16 cellular contexts compared by ENCODE assay signal in genomic region chr3:4996223-4996765, GRCh38. TPM values are rescaled to one million over a fixed set of nuclear protein-coding genes. Genes with fewer than 3 reads are reported as not detected.
DNase-seq lines count a peak whose midpoint lies in the region; ATAC-seq and TF ChIP-seq lines count a peak whose summit lies in the region.
"Had no signal": no experiment of that assay in that cellular context is flagged by ENCODE, and none has a peak within 500 bp of the region (broad histone marks: within the 10 kb centered on the region; RNA-seq: fewer than 3 reads in every experiment).

No MANE protein-coding gene starts in this region.

- H4K12ac ChIP-seq in trophoblast cell (ENCODE audit: low read depth, low read length), result peak overlapping the region; percentile 31

- WGBS in GM23248 (ENCODE audit: low coverage in 1 of 2, low lambda C conversion rate in 2 of 2, missing lambda C conversion rate in 2 of 2), 2 experiments, result 97 to 99% methylated on average over 8 of the region's 8 CpGs
- no CpG with 5 or more reads among the region's 8 CpGs for WGBS in trophoblast cell (ENCODE audit: extremely low coverage, insufficient coverage, insufficient read length)
- 86 to 94% methylated on average over 8 of the region's 8 CpGs for WGBS in lower leg skin, 2 donors

- no peak for TF ChIP-seq CTCF in RWPE1 (conservative IDR thresholded peaks at IDR 0.05; ENCODE audit: low read depth)
- no peak for TF ChIP-seq CTCF in lower leg skin (IDR thresholded peaks at IDR 0.05)

- CTCF ChIA-PET in RWPE1 (lab: Yijun Ruan, JAX), result no interaction called here

- H3K36me3 Mint-ChIP-seq in dendritic cell treated with granulocyte-macrophage colony-stimulating factor and Interleukin-4, amounts not matched to agents 40 ng/mL and 50 ng/mL, for 4 days (ENCODE audit: low read depth), result no peaks in the 10 kb centered on the region
- H3K36me3 Mint-ChIP-seq: naive thymus-derived CD8-positive, alpha-beta T cell had no signal

- H3K4me1 ChIP-seq in GM23248 (ENCODE audit: insufficient read depth) (peaks cover 33% of the 10 kb centered on the region), trophoblast cell (ENCODE audit: control insufficient read depth in 1 of 2, insufficient read depth in 2 of 2, low read length in 2 of 2) (peaks cover 24 to 31% of the 10 kb centered on the region in 2 experiments)
- H3K4me1 ChIP-seq: BE2C had no signal

- H4K91ac ChIP-seq in trophoblast cell (ENCODE audit: low read depth, low read length), result peak overlapping the region; percentile 98

- H3K79me2 ChIP-seq in GM23248 (ENCODE audit: insufficient read depth), result no peaks in the 10 kb centered on the region
- H3K79me2 ChIP-seq in trophoblast cell (ENCODE audit: control insufficient read depth, insufficient read depth, low read length, poor library complexity), result peaks cover 4% of the 10 kb centered on the region

- H3K9me3 Mint-ChIP-seq in dendritic cell treated with granulocyte-macrophage colony-stimulating factor and Interleukin-4, amounts not matched to agents 40 ng/mL and 50 ng/mL, for 4 days, result no peaks in the 10 kb centered on the region
- H3K9me3 Mint-ChIP-seq: naive thymus-derived CD8-positive, alpha-beta T cell; T-helper 2 cell treated with Interferon-gamma antibody and Interleukin-4, amounts not matched to agents 5 μg/mL and 100 μg/mL, for 36 hours had no signal

- H3K4ac ChIP-seq in trophoblast cell (ENCODE audit: low read depth, low read length), result peak overlapping the region; percentile 39

- H4K8ac ChIP-seq in trophoblast cell (ENCODE audit: low read depth, low read length), result peak overlapping the region; percentile 17

- H3K36me3 ChIP-seq in GM23248 (ENCODE audit: low read depth) (no peaks in the 10 kb centered on the region), trophoblast cell (ENCODE audit: control insufficient read depth in 1 of 2, insufficient read depth in 2 of 2, low read length in 2 of 2) (no peaks in the 10 kb centered on the region)
- H3K36me3 ChIP-seq: BE2C, left lung had no signal

- peak overlapping the region; percentile 100 for H2BK120ac ChIP-seq in trophoblast cell (ENCODE audit: insufficient read depth, low read length, poor library complexity)

- intact Hi-C loops in dendritic cell treated with granulocyte-macrophage colony-stimulating factor and Interleukin-4, amounts not matched to agents 40 ng/mL and 50 ng/mL, for 4 days (cut with micrococcal nuclease), result no loop called here
- intact Hi-C loops in lower leg skin (cut with DNase I; ENCODE audit: low total_unique reads), result no loop called here

- H3F3A ChIP-seq in GM23248 (ENCODE audit: insufficient read depth), result peaks cover 26% of the 10 kb centered on the region

- no peaks in the 10 kb centered on the region for H3K27me3 Mint-ChIP-seq in dendritic cell treated with granulocyte-macrophage colony-stimulating factor and Interleukin-4, amounts not matched to agents 40 ng/mL and 50 ng/mL, for 4 days
- H3K27me3 Mint-ChIP-seq: naive thymus-derived CD8-positive, alpha-beta T cell had no signal

- H3K9me2 ChIP-seq in GM23248 (ENCODE audit: insufficient read depth), result no peaks in the 10 kb centered on the region

- POLR2A ChIA-PET in RWPE1 (lab: Yijun Ruan, JAX; ENCODE audit: low non-redundant PET), result no interaction called here

- H3K9me3 ChIP-seq in GM23248 (ENCODE audit: low read depth) (no peaks in the 10 kb centered on the region), trophoblast cell (ENCODE audit: insufficient read depth, low read depth, low read length) (no peaks in the 10 kb centered on the region)
- H3K9me3 ChIP-seq: BE2C, left lung had no signal

- H3K79me1 ChIP-seq in trophoblast cell (ENCODE audit: low read length), result peaks cover 39% of the 10 kb centered on the region

- H3K27me3 ChIP-seq in GM23248 (replicated peaks; ENCODE audit: insufficient read depth) (no peaks in the 10 kb centered on the region), trophoblast cell (ENCODE audit: insufficient read depth, low read length) (no peaks in the 10 kb centered on the region)
- H3K27me3 ChIP-seq: BE2C, left lung had no signal

- H2BK5ac ChIP-seq in trophoblast cell (ENCODE audit: low read depth, low read length, poor library complexity), result peak overlapping the region; percentile 0

- DNase-seq in GM23248, result no peak
- no peak for DNase-seq in RWPE1 (ENCODE audit: low spot score)
- peak; percentile 45 to 58 for DNase-seq in trophoblast cell
- DNase-seq in GM03348 (ENCODE audit: low spot score), result no peak
- no peak for DNase-seq in lower leg skin (ENCODE audit: low spot score in 2 of 2)
- DNase-seq: activated CD4-positive, alpha-beta T cell treated with anti-CD3 and anti-CD28 coated beads, Interleukin-2, amount 50 U/mL, for 1 hour; aorta; BE2C; left lung; naive thymus-derived CD8-positive, alpha-beta T cell; NCI-H2081 treated with DMSO at 0.1 percent for 48 hours; NCI-H748 treated with DMSO at 0.1 percent for 48 hours; stimulated activated CD4-positive, alpha-beta T cell treated with anti-CD3 and anti-CD28 coated beads, Interleukin-2, amount 100 ng/mL, for 48 hours had no signal

- peak overlapping the region; percentile 100 for H3K27ac ChIP-seq in GM23248
- peak overlapping the region; percentile 26; the same call in 1 of the 2 replicates for H3K27ac ChIP-seq in RWPE1
- H3K27ac ChIP-seq in trophoblast cell (ENCODE audit: low read depth, low read length), result peak overlapping the region; percentile 73
- H3K27ac ChIP-seq: left lung had no signal

- H3K4me2 ChIP-seq in GM23248 (ENCODE audit: unreplicated experiment) (peak overlapping the region; percentile 34), trophoblast cell (ENCODE audit: low read length) (no peak overlapping the region)

- H3K9ac ChIP-seq in GM23248 (peak overlapping the region; percentile 92), trophoblast cell (ENCODE audit: low read length) (no peak overlapping the region)

- in situ Hi-C loops in GM23248 (cut with MboI), result no loop called here

- no peak for TF ChIP-seq POLR2A in lower leg skin (IDR thresholded peaks at IDR 0.05)

- H3K18ac ChIP-seq in trophoblast cell (ENCODE audit: low read length), result no peak overlapping the region

- no peak overlapping the region for H3K4me3 ChIP-seq in GM23248
- H3K4me3 ChIP-seq in trophoblast cell (ENCODE audit: low read depth, low read length), result no peak overlapping the region
- no peak overlapping the region for H3K4me3 ChIP-seq in lower leg skin (ENCODE audit: low read depth, poor library complexity, severe bottlenecking)
- H3K4me3 ChIP-seq: left lung had no signal

- no peak overlapping the region for H2AK5ac ChIP-seq in trophoblast cell (ENCODE audit: low read length)

- H4K20me1 ChIP-seq in GM23248 (ENCODE audit: insufficient read depth), result no peaks in the 10 kb centered on the region

- ATAC-seq in GM19328 (IDR thresholded peaks at IDR 0.05; ENCODE audit: unreplicated experiment), result no peak

- H3K27ac Mint-ChIP-seq in dendritic cell treated with granulocyte-macrophage colony-stimulating factor and Interleukin-4, amounts not matched to agents 40 ng/mL and 50 ng/mL, for 4 days, result peak overlapping the region; percentile 65
- H3K27ac Mint-ChIP-seq: T-helper 2 cell treated with Interferon-gamma antibody and Interleukin-4, amounts not matched to agents 5 μg/mL and 100 μg/mL, for 36 hours had no signal

- no peak overlapping the region for H3K14ac ChIP-seq in trophoblast cell (ENCODE audit: low read length)

- peak overlapping the region; percentile 15 for H2BK12ac ChIP-seq in trophoblast cell (ENCODE audit: low read length)

- no peak overlapping the region for H2AFZ ChIP-seq in GM23248
- H2AFZ ChIP-seq in trophoblast cell (ENCODE audit: insufficient read depth, low read length, poor library complexity), result peak overlapping the region; percentile 44

- no peak overlapping the region for H3K4me3 Mint-ChIP-seq in dendritic cell treated with granulocyte-macrophage colony-stimulating factor and Interleukin-4, amounts not matched to agents 40 ng/mL and 50 ng/mL, for 4 days
- H3K4me3 Mint-ChIP-seq: naive thymus-derived CD8-positive, alpha-beta T cell; T-helper 2 cell treated with Interferon-gamma antibody and Interleukin-4, amounts not matched to agents 5 μg/mL and 100 μg/mL, for 36 hours had no signal

- H3K4me1 Mint-ChIP-seq in dendritic cell treated with granulocyte-macrophage colony-stimulating factor and Interleukin-4, amounts not matched to agents 40 ng/mL and 50 ng/mL, for 4 days (ENCODE audit: low read depth), result peaks cover 36% of the 10 kb centered on the region

- no peak overlapping the region for H3K23ac ChIP-seq in trophoblast cell (ENCODE audit: low read length)

RNA-seq across cellular contexts. Expression of gene BHLHE40, which starts 17.1 kb away (rescaled TPM):
- 27.6 and 33.9 TPM in 2 replicates for total RNA-seq in GM23248 (2014; rRNA removed; shearing (Covaris generic))
- 42.9 TPM in 2 replicates for polyA plus RNA-seq in GM23248 (2016; fragmentation: Nextera tagmentation; extraction: Ambion mirVana)
- 173 and 187 TPM in 2 replicates for polyA plus RNA-seq in trophoblast cell (2013)
- total RNA-seq in lower leg skin, result 100 to 1,000 TPM in 3 of 4 donors, 10 to 100 TPM in 1; 69.9 to 178 (median 143) TPM

Comparison
In these comparisons a context has a peak if more than half of its experiments do, and no peak if none do; other contexts are left out.
1. DNase-seq: peak in trophoblast cell (2 of 2); none in GM23248 (single experiment), RWPE1 (single experiment), GM03348 (single experiment) and lower leg skin (0 of 2).
2. H3K27ac ChIP-seq: peak in every context shown above with its lines; median percentile 100 in GM23248; 73 in trophoblast cell; 26 in RWPE1.